In genomic region chr10:17456032-17456548, GRCh38 we compare ENCODE assay signal across 2 cellular contexts.
A peak's percentile ranks its signal among the peaks of the same experiment; 100 is the strongest.
TF ChIP-seq lines count a peak whose summit lies in the region.

No MANE protein-coding gene starts in this region.

TF ChIP-seq in K562, 482 proteins besides CTCF, POLR2A, EP300 and RAD21 (continues in another document):
- TF ChIP-seq NFYB (IDR thresholded peaks at IDR 0.05; ENCODE audit: extremely low read depth, insufficient read length) (no peak), RBM22 (IDR thresholded peaks at IDR 0.05; ENCODE audit: low read depth, low read length, poor library complexity, severe bottlenecking) (no peak), ZNF57 (CRISPR knock-in tag; IDR thresholded peaks at IDR 0.05) (no peak), NCOA6 (IDR thresholded peaks at IDR 0.05) (0 out of 2 replicates have a peak, but pooled peaks have one; percentile 24), KLF1 (tag; IDR thresholded peaks at IDR 0.05) (no peak), LCOR (CRISPR knock-in tag; IDR thresholded peaks at IDR 0.05) (no peak), OTX1 (CRISPR knock-in tag; IDR thresholded peaks at IDR 0.05) (no peak), BRF1 (IDR thresholded peaks at IDR 0.05; ENCODE audit: borderline replicate concordance, extremely low read depth, insufficient read length) (no peak), RBBP5 (IDR thresholded peaks at IDR 0.05; ENCODE audit: borderline replicate concordance, insufficient read depth, low read length, poor library complexity, severe bottlenecking) (no peak), SMAD4 (CRISPR knock-in tag; conservative IDR thresholded peaks at IDR 0.05) (peak; percentile 22; the same call in 1 of the 2 replicates), KLF10 (CRISPR knock-in tag; IDR thresholded peaks at IDR 0.05) (no peak), TFAP4 (CRISPR knock-in tag; IDR thresholded peaks at IDR 0.05; ENCODE audit: borderline replicate concordance) (no peak), ZNF699 (CRISPR knock-in tag; IDR thresholded peaks at IDR 0.05; ENCODE audit: insufficient replicate concordance) (no peak), ARID1B (IDR thresholded peaks at IDR 0.05) (0 out of 2 replicates have a peak, but pooled peaks have one; percentile 14), ZNF184 (CRISPR knock-in tag; IDR thresholded peaks at IDR 0.05) (no peak), TAL1 (IDR thresholded peaks at IDR 0.05) (no peak), RUNX1 (IDR thresholded peaks at IDR 0.05; ENCODE audit: low read depth) (no peak), EGR1 (conservative IDR thresholded peaks at IDR 0.05) (no peak), ZNF639 (CRISPR knock-in tag; conservative IDR thresholded peaks at IDR 0.05 in 1 of 2, IDR thresholded peaks at IDR 0.05 in 1 of 2) (no peak), CBFA2T3 (IDR thresholded peaks at IDR 0.05) (0 out of 2 replicates have a peak, but pooled peaks have one; percentile 14)
- TF ChIP-seq, protein P1, sequence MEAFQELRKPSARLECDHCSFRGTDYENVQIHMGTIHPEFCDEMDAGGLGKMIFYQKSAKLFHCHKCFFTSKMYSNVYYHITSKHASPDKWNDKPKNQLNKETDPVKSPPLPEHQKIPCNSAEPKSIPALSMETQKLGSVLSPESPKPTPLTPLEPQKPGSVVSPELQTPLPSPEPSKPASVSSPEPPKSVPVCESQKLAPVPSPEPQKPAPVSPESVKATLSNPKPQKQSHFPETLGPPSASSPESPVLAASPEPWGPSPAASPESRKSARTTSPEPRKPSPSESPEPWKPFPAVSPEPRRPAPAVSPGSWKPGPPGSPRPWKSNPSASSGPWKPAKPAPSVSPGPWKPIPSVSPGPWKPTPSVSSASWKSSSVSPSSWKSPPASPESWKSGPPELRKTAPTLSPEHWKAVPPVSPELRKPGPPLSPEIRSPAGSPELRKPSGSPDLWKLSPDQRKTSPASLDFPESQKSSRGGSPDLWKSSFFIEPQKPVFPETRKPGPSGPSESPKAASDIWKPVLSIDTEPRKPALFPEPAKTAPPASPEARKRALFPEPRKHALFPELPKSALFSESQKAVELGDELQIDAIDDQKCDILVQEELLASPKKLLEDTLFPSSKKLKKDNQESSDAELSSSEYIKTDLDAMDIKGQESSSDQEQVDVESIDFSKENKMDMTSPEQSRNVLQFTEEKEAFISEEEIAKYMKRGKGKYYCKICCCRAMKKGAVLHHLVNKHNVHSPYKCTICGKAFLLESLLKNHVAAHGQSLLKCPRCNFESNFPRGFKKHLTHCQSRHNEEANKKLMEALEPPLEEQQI (IDR thresholded peaks at IDR 0.05), result peak; percentile 31; the same call in 1 of the 2 replicates
- TF ChIP-seq, protein P2, sequence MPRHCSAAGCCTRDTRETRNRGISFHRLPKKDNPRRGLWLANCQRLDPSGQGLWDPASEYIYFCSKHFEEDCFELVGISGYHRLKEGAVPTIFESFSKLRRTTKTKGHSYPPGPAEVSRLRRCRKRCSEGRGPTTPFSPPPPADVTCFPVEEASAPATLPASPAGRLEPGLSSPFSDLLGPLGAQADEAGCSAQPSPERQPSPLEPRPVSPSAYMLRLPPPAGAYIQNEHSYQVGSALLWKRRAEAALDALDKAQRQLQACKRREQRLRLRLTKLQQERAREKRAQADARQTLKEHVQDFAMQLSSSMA (CRISPR knock-in tag; IDR thresholded peaks at IDR 0.05), result no peak
- TF ChIP-seq, protein P3, sequence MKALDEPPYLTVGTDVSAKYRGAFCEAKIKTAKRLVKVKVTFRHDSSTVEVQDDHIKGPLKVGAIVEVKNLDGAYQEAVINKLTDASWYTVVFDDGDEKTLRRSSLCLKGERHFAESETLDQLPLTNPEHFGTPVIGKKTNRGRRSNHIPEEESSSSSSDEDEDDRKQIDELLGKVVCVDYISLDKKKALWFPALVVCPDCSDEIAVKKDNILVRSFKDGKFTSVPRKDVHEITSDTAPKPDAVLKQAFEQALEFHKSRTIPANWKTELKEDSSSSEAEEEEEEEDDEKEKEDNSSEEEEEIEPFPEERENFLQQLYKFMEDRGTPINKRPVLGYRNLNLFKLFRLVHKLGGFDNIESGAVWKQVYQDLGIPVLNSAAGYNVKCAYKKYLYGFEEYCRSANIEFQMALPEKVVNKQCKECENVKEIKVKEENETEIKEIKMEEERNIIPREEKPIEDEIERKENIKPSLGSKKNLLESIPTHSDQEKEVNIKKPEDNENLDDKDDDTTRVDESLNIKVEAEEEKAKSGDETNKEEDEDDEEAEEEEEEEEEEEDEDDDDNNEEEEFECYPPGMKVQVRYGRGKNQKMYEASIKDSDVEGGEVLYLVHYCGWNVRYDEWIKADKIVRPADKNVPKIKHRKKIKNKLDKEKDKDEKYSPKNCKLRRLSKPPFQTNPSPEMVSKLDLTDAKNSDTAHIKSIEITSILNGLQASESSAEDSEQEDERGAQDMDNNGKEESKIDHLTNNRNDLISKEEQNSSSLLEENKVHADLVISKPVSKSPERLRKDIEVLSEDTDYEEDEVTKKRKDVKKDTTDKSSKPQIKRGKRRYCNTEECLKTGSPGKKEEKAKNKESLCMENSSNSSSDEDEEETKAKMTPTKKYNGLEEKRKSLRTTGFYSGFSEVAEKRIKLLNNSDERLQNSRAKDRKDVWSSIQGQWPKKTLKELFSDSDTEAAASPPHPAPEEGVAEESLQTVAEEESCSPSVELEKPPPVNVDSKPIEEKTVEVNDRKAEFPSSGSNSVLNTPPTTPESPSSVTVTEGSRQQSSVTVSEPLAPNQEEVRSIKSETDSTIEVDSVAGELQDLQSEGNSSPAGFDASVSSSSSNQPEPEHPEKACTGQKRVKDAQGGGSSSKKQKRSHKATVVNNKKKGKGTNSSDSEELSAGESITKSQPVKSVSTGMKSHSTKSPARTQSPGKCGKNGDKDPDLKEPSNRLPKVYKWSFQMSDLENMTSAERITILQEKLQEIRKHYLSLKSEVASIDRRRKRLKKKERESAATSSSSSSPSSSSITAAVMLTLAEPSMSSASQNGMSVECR (CRISPR knock-in tag; IDR thresholded peaks at IDR 0.05), result no peak

TF ChIP-seq in GM12891, 5 proteins besides CTCF, POLR2A, EP300 and RAD21:
- TF ChIP-seq TAF1 (IDR thresholded peaks at IDR 0.05; ENCODE audit: low read depth, low read length), result no peak
- no peak for TF ChIP-seq SPI1 (IDR thresholded peaks at IDR 0.05; ENCODE audit: low read depth, low read length)
- no peak for TF ChIP-seq PAX5 (IDR thresholded peaks at IDR 0.05; ENCODE audit: insufficient read depth, low read length, severe bottlenecking)
- no peak for TF ChIP-seq POU2F2 (IDR thresholded peaks at IDR 0.05; ENCODE audit: low read depth, low read length)
- no peak for TF ChIP-seq POLR2AphosphoS5 (IDR thresholded peaks at IDR 0.05; ENCODE audit: low read depth, low read length)
